Comparison of ENCODE assay signal across 17 cellular contexts in the genomic region with DNA sequence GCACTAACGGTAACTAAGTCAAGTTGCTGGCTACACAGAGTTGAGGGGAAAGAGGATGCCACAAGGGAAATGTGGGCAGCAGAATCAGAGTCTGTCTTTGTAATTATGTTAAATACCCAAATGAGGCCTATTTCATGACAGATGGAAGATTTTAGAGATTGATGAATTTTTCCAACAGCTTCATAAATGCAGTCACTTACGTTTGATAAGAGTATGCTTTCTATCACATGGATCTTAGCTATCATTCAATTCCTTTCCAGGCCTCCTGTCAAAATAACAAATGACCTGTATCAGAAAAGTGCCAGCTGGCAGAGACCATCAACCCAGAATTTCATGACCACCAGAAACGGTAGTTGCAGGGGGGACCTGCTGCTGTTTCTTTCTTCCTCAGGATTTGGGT.
"Had no signal": no experiment of that assay in that cellular context is flagged by ENCODE, and none has a peak within 500 bp of the region (broad histone marks: within the 10 kb centered on the region; RNA-seq: fewer than 3 reads in every experiment).

No MANE protein-coding gene starts in this region.

- ATAC-seq: foreskin keratinocyte, gastroesophageal sphincter, heart left ventricle, left cardiac atrium, left lung, left ventricle myocardium superior, lower lobe of right lung, mucosa of descending colon had no signal

- DNase-seq: dermis blood vessel endothelial cell; dorsolateral prefrontal cortex; effector CD4-positive, alpha-beta T cell; effector memory CD4-positive, alpha-beta T cell; foreskin keratinocyte; heart left ventricle; left cardiac atrium; left lung; left ventricle myocardium superior; lower lobe of right lung; mesenchymal stem cell; mucosa of descending colon; naive B cell had no signal

- H3K4me3 ChIP-seq: coronary artery, dorsolateral prefrontal cortex, esophagus muscularis mucosa, gastroesophageal sphincter, heart left ventricle, hepatocyte, left lung, lower lobe of right lung, mucosa of descending colon had no signal

- H3K36me3 ChIP-seq: esophagus muscularis mucosa, gastroesophageal sphincter, heart left ventricle, left lung, lower lobe of right lung had no signal

- H3K9me3 ChIP-seq: gastroesophageal sphincter, left lung, lower lobe of right lung, mucosa of descending colon had no signal

- H3K4me2 ChIP-seq: hepatocyte had no signal

- H3K4me1 ChIP-seq: esophagus muscularis mucosa, foreskin keratinocyte, gastroesophageal sphincter, heart left ventricle, left lung, lower lobe of right lung had no signal

- H2AFZ ChIP-seq: hepatocyte had no signal

- H3K27me3 ChIP-seq: gastroesophageal sphincter, hepatocyte had no signal

- H3K79me2 ChIP-seq: hepatocyte had no signal

- H3K27ac ChIP-seq: coronary artery, dorsolateral prefrontal cortex, esophagus muscularis mucosa, foreskin keratinocyte, gastroesophageal sphincter, heart left ventricle, hepatocyte, left lung, lower lobe of right lung had no signal
